ENCODE assay signal across 12 cellular contexts in the genomic region with DNA sequence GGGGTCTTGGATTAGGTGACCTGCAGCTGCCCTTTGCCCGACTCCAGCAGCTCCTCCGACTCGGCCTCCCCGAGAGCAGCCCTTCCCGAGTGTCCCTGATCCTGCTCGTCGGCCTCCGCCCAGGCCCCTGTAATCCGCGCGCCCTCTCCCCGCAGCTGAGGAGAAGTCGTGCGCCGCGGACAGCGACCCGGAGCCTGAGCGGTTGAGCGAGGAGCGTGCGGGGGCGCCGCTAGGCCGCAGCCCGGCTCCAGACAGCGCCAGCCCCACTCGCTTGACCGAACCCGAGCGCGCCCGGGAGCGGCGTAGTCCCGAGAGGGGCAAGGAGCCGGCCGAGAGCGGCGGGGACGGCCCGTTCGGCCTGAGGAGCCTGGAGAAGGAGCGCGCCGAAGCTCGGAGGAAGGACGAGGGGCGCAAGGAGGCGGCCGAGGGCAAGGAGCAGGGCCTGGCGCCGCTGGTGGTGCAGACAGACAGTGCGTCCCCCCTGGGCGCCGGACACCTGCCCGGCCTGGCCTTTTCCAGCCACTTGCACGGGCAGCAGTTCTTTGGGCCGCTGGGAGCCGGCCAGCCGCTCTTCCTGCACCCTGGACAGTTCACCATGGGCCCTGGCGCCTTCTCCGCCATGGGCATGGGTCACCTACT. TPM values are rescaled to one million over a fixed set of nuclear protein-coding genes. Genes with fewer than 3 reads are reported as not detected.
DNase-seq lines count a peak whose midpoint lies in the region; ATAC-seq and TF ChIP-seq lines count a peak whose summit lies in the region.
"Had no signal": no experiment of that assay in that cellular context is flagged by ENCODE, and none has a peak within 500 bp of the region (broad histone marks: within the 10 kb centered on the region; RNA-seq: fewer than 3 reads in every experiment).

No MANE protein-coding gene starts in this region.

- peaks cover 0 to 67% of the 10 kb centered on the region in 2 donors for H3K27me3 ChIP-seq in naive thymus-derived CD4-positive, alpha-beta T cell (ENCODE audit: control insufficient read depth in 2 of 2, insufficient read depth in 2 of 2, low read length in 2 of 2)
- H3K27me3 ChIP-seq in upper lobe of left lung, result peaks cover 1 to 60% (median 38%) of the 10 kb centered on the region in 4 donors

- no peak for TF ChIP-seq POLR2A in upper lobe of left lung (IDR thresholded peaks at IDR 0.05)

- peaks cover 35% of the 10 kb centered on the region for H3K27me3 Mint-ChIP-seq in activated naive CD8-positive, alpha-beta T cell
- H3K27me3 Mint-ChIP-seq in activated naive CD8-positive, alpha-beta T cell treated with anti-CD3 and anti-CD28 coated beads, Interleukin-2, amount 50 U/mL, for 24 hours, result peaks cover 72% of the 10 kb centered on the region
- peaks cover 71 to 83% of the 10 kb centered on the region in 2 donors for H3K27me3 Mint-ChIP-seq in effector memory CD8-positive, alpha-beta T cell
- H3K27me3 Mint-ChIP-seq in naive thymus-derived CD4-positive, alpha-beta T cell, result peaks cover 63 to 82% (median 70%) of the 10 kb centered on the region in 5 donors

- H3K9me3 Mint-ChIP-seq in activated naive CD8-positive, alpha-beta T cell (ENCODE audit: low read depth), result no peaks in the 10 kb centered on the region
- H3K9me3 Mint-ChIP-seq in activated naive CD8-positive, alpha-beta T cell treated with anti-CD3 and anti-CD28 coated beads, Interleukin-2, amount 50 U/mL, for 24 hours, result no peaks in the 10 kb centered on the region
- H3K9me3 Mint-ChIP-seq in effector memory CD8-positive, alpha-beta T cell, result no peaks in the 10 kb centered on the region
- H3K9me3 Mint-ChIP-seq in naive thymus-derived CD4-positive, alpha-beta T cell, result peaks cover 0 to 2% (median 0%) of the 10 kb centered on the region in 11 donors

- no peaks in the 10 kb centered on the region for H3K36me3 Mint-ChIP-seq in activated naive CD8-positive, alpha-beta T cell
- no peaks in the 10 kb centered on the region for H3K36me3 Mint-ChIP-seq in activated naive CD8-positive, alpha-beta T cell treated with anti-CD3 and anti-CD28 coated beads, Interleukin-2, amount 50 U/mL, for 24 hours (ENCODE audit: low read depth)
- peaks cover 19% of the 10 kb centered on the region for H3K36me3 Mint-ChIP-seq in effector memory CD8-positive, alpha-beta T cell (ENCODE audit: insufficient read depth)
- no peaks in the 10 kb centered on the region for H3K36me3 Mint-ChIP-seq in naive thymus-derived CD4-positive, alpha-beta T cell

- H3K36me3 ChIP-seq in naive thymus-derived CD4-positive, alpha-beta T cell (ENCODE audit: control insufficient read depth in 2 of 3, insufficient read depth in 3 of 3, low read length in 3 of 3), result no peaks in the 10 kb centered on the region
- H3K36me3 ChIP-seq in upper lobe of left lung, result peaks cover 0 to 70% (median 32%) of the 10 kb centered on the region in 4 donors

- ATAC-seq in activated naive CD8-positive, alpha-beta T cell treated with anti-CD3 and anti-CD28 coated beads, Interleukin-2, amount 50 U/mL, for 24 hours, result no peak
- no peak for ATAC-seq in effector memory CD8-positive, alpha-beta T cell (replicated peaks)
- ATAC-seq in naive thymus-derived CD4-positive, alpha-beta T cell, result no peak
- ATAC-seq in upper lobe of left lung (ENCODE audit: low FRiP score in 2 of 2), result no peak
- ATAC-seq in HG03045 (IDR thresholded peaks at IDR 0.05; ENCODE audit: unreplicated experiment), result no peak
- ATAC-seq: GM12878 had no signal

- peak overlapping the region; percentile 30 for H3K4me3 ChIP-seq in naive thymus-derived CD4-positive, alpha-beta T cell (ENCODE audit: low read length)
- H3K4me3 ChIP-seq in upper lobe of left lung, result peak overlapping the region; percentile 5 to 63 (median 58)
- H3K4me3 ChIP-seq: GM12878 had no signal

- peak overlapping the region; percentile 27 for H3K4me3 Mint-ChIP-seq in activated naive CD8-positive, alpha-beta T cell
- H3K4me3 Mint-ChIP-seq in activated naive CD8-positive, alpha-beta T cell treated with anti-CD3 and anti-CD28 coated beads, Interleukin-2, amount 50 U/mL, for 24 hours, result no peak overlapping the region
- H3K4me3 Mint-ChIP-seq in effector memory CD8-positive, alpha-beta T cell, result peak overlapping the region; percentile 54 to 70
- H3K4me3 Mint-ChIP-seq in naive thymus-derived CD4-positive, alpha-beta T cell, result peak overlapping the region in 7 of 10 donors; percentile 28 to 83 (median 61)
- H3K4me3 Mint-ChIP-seq: memory B cell had no signal

- H3K4me1 ChIP-seq in naive thymus-derived CD4-positive, alpha-beta T cell (ENCODE audit: control insufficient read depth in 2 of 2, insufficient read depth in 2 of 2, low read length in 2 of 2), result peaks cover 18 to 37% of the 10 kb centered on the region in 2 donors
- peaks cover 18 to 76% (median 41%) of the 10 kb centered on the region in 4 donors for H3K4me1 ChIP-seq in upper lobe of left lung

- WGBS in upper lobe of left lung, 2 donors, result 66 to 93% methylated on average over 11 to 61 of the region's 63 CpGs

- DNase-seq in activated naive CD8-positive, alpha-beta T cell treated with anti-CD3 and anti-CD28 coated beads, Interleukin-2, amount 50 U/mL, for 24 hours, result no peak
- no peak for DNase-seq in effector memory CD8-positive, alpha-beta T cell
- DNase-seq in naive thymus-derived CD4-positive, alpha-beta T cell, result no peak
- DNase-seq in upper lobe of left lung (peak in 1 of 2 donors; percentile 86), AG20443 (ENCODE audit: low spot score) (no peak)
- no peak for DNase-seq in stimulated activated CD4-positive, alpha-beta T cell treated with anti-CD3 and anti-CD28 coated beads, Interleukin-4, amount 100 ng/mL, for 4 hours
- DNase-seq: NCI-H2081 had no signal

- POLR2A ChIA-PET in naive thymus-derived CD4-positive, alpha-beta T cell (lab: Charles Lee), result no interaction called here

- intact Hi-C loops in naive thymus-derived CD4-positive, alpha-beta T cell (cut with micrococcal nuclease), result no loop called here

- H3K4me1 Mint-ChIP-seq in activated naive CD8-positive, alpha-beta T cell (ENCODE audit: low read depth), result peaks cover 42% of the 10 kb centered on the region
- H3K4me1 Mint-ChIP-seq in activated naive CD8-positive, alpha-beta T cell treated with anti-CD3 and anti-CD28 coated beads, Interleukin-2, amount 50 U/mL, for 24 hours, result peaks cover 45% of the 10 kb centered on the region
- peaks cover 26 to 36% of the 10 kb centered on the region in 2 donors for H3K4me1 Mint-ChIP-seq in effector memory CD8-positive, alpha-beta T cell (ENCODE audit: low read depth in 2 of 2)
- peaks cover 25 to 60% (median 51%) of the 10 kb centered on the region in 7 donors for H3K4me1 Mint-ChIP-seq in naive thymus-derived CD4-positive, alpha-beta T cell

- no peak for TF ChIP-seq CTCF in upper lobe of left lung (IDR thresholded peaks at IDR 0.05)

- TF ChIP-seq EP300 in upper lobe of left lung (IDR thresholded peaks at IDR 0.05), result no peak

- CTCF ChIA-PET in naive thymus-derived CD4-positive, alpha-beta T cell (lab: Charles Lee), result no interaction called here

- no peak overlapping the region for H3K27ac Mint-ChIP-seq in activated naive CD8-positive, alpha-beta T cell
- H3K27ac Mint-ChIP-seq in activated naive CD8-positive, alpha-beta T cell treated with anti-CD3 and anti-CD28 coated beads, Interleukin-2, amount 50 U/mL, for 24 hours, result no peak overlapping the region
- no peak overlapping the region for H3K27ac Mint-ChIP-seq in effector memory CD8-positive, alpha-beta T cell
- H3K27ac Mint-ChIP-seq in naive thymus-derived CD4-positive, alpha-beta T cell, result peak overlapping the region in 1 of 9 donors; percentile 46
- H3K27ac Mint-ChIP-seq: memory B cell had no signal

- no peaks in the 10 kb centered on the region for H3K9me3 ChIP-seq in naive thymus-derived CD4-positive, alpha-beta T cell (ENCODE audit: control insufficient read depth in 2 of 3, low read length in 3 of 3)
- no peaks in the 10 kb centered on the region for H3K9me3 ChIP-seq in upper lobe of left lung

- no peak overlapping the region for H3K27ac ChIP-seq in naive thymus-derived CD4-positive, alpha-beta T cell (ENCODE audit: low read depth, low read length)
- peak overlapping the region; percentile 90 to 97 (median 92) for H3K27ac ChIP-seq in upper lobe of left lung

RNA-seq across cellular contexts. Expression of a gene that starts 5.5 kb away (rescaled TPM):
- not detected for total RNA-seq in naive thymus-derived CD4-positive, alpha-beta T cell
- polyA plus RNA-seq in naive thymus-derived CD4-positive, alpha-beta T cell, result not detected
- 100 to 1,000 TPM in 2 of 6 donors, 10 to 100 TPM in 4; 22.4 to 130 (median 92.7) TPM for total RNA-seq in upper lobe of left lung
- polyA plus RNA-seq: GM12878 had no signal

RNA-seq across cellular contexts. Expression of a gene that starts 47.1 kb away (rescaled TPM):
- total RNA-seq in naive thymus-derived CD4-positive, alpha-beta T cell, result not detected
- polyA plus RNA-seq in naive thymus-derived CD4-positive, alpha-beta T cell, result not detected
- total RNA-seq in upper lobe of left lung, result 10 to 100 TPM; 10.2 to 69.1 (median 22.7) TPM
- total RNA-seq: GM12878, SK-MEL-5 had no signal

Comparison
In these comparisons a context has a peak if more than half of its experiments do, and no peak if none do; other contexts are left out.
1. RNA of a gene that starts 5.5 kb away (total RNA-seq): 22.4 to 130 TPM in upper lobe of left lung; not detected in naive thymus-derived CD4-positive, alpha-beta T cell; every median in the first group is over 10 times any median in the second.
2. RNA of a gene that starts 47.1 kb away (total RNA-seq): 10.2 to 69.1 TPM in upper lobe of left lung; not detected in naive thymus-derived CD4-positive, alpha-beta T cell; every median in the first group is over 10 times any median in the second.